In the genomic region with DNA sequence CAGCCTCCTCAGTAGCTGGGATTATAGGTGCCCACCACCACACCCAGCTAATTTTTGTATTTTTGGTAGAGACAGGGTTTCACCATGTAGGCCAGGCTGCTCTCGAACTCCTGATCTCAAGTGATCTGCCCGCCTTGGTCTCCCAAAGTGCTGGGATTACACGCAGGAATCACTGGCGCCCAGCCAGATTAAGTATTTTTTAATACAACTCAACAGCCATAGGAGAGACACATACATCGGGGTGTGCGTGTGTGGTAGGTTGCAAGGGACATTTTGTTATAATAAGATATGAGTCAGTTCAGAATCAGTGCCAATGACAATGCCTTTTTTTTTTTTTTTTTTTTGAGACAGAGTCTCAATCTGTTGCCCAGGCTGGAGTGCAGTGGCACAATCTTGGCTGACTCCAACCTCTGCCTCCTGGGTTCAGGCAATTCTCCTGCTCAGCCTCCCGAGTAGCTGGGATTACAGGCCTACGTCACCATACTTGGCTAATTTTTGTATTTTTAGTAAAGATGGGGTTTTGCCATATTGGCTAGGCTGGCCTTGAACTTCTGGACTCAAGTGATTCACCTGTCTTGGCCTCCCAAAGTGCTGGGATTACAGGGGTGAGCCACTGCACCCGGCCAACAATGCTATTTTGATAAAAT, we compare ENCODE assay signal across 1 cellular context. TPM values are rescaled to one million over a fixed set of nuclear protein-coding genes. Genes with fewer than 3 reads are reported as not detected.
"Had no signal": no experiment of that assay in that cellular context is flagged by ENCODE, and none has a peak within 500 bp of the region (broad histone marks: within the 10 kb centered on the region; RNA-seq: fewer than 3 reads in every experiment).

No MANE protein-coding gene starts in this region.

RNA-seq across cellular contexts. Expression of a gene that starts 38.3 kb away (rescaled TPM):
- polyA plus RNA-seq: GM23338 had no signal
